ENCODE assay signal across 17 cellular contexts in the genomic region with DNA sequence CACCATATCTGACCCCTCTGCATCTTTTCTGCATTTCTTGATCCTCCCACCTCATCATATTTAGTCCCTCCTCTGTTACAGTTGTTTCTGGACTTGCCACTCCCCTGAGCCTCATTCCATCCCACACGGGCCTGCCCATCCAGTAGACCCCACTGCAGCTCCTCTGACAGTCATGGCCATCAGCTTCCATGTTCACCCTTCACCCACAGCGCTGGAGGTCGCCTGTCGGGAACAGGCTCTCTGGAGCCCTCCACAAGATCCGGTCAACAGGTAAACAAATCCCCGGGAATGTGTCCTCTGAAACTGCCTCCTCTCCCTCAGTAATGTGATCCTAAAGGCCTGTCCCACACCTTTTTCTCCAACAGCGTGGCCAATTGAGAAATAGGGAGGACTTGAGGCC. TPM values are rescaled to one million over a fixed set of nuclear protein-coding genes. Genes with fewer than 3 reads are reported as not detected.
DNase-seq lines count a peak whose midpoint lies in the region; ATAC-seq, FAIRE-seq and TF ChIP-seq lines count a peak whose summit lies in the region.
"Had no signal": no experiment of that assay in that cellular context is flagged by ENCODE, and none has a peak within 500 bp of the region (broad histone marks: within the 10 kb centered on the region; RNA-seq: fewer than 3 reads in every experiment).

No MANE protein-coding gene starts in this region.

- no peak for ATAC-seq in GM19023 (IDR thresholded peaks at IDR 0.05; ENCODE audit: unreplicated experiment)

- H3K4me3 ChIP-seq in kidney (ENCODE audit: low read length in 2 of 2) = no peak overlapping the region

- no peak overlapping the region for H3K27ac Mint-ChIP-seq in chondrocyte (ENCODE audit: unreplicated experiment)
- peak overlapping the region; percentile 31 to 73 (median 53) for H3K27ac Mint-ChIP-seq in nephron
- H3K27ac Mint-ChIP-seq: CD4-positive, CD25-positive, alpha-beta regulatory T cell had no signal

- peaks cover 11% of the 10 kb centered on the region for H3K4me1 Mint-ChIP-seq in chondrocyte (ENCODE audit: low read depth)
- H3K4me1 Mint-ChIP-seq in nephron = peaks cover 50% of the 10 kb centered on the region

- no peaks in the 10 kb centered on the region for H3K36me3 Mint-ChIP-seq in chondrocyte (ENCODE audit: low read depth)
- no peaks in the 10 kb centered on the region for H3K36me3 Mint-ChIP-seq in nephron (ENCODE audit: low read depth)
- H3K36me3 Mint-ChIP-seq: CD4-positive, CD25-positive, alpha-beta regulatory T cell had no signal

- no peak for FAIRE-seq in kidney (lab: Jason Lieb, UNC)
- FAIRE-seq: D721Med, GM12892, GM18507, H54 had no signal

- no peak for TF ChIP-seq CTCF in chondrocyte (IDR thresholded peaks at IDR 0.05)
- TF ChIP-seq CTCF in nephron (IDR thresholded peaks at IDR 0.05; ENCODE audit: unreplicated experiment in 3 of 3) = no peak
- no peak for TF ChIP-seq CTCF in kidney (IDR thresholded peaks at IDR 0.05; ENCODE audit: borderline replicate concordance, extremely low read depth, insufficient read depth)

- DNase-seq in SW480 (ENCODE audit: low spot score) (peak; percentile 33), chondrocyte (ENCODE audit: low spot score) (peak; percentile 67), kidney (no peak), NCI-H2081 (lab: John Stamatoyannopoulos, UW) (no peak)
- DNase-seq: BE2C; C1 segment of cervical spinal cord; Caco-2; CD4-positive, CD25-positive, alpha-beta regulatory T cell; DMS79; GDM1; HCEC 1CT had no signal

- no peak overlapping the region for H3K9ac ChIP-seq in kidney (ENCODE audit: low read length in 2 of 2)

- H3K9me3 ChIP-seq in kidney (ENCODE audit: control insufficient read depth in 1 of 2, low read length in 2 of 2) = no peaks in the 10 kb centered on the region
- H3K9me3 ChIP-seq: BE2C, Caco-2 had no signal

- intact Hi-C loops in kidney (cut with DNase I) = loop anchor here (10.0 kb wide), 1 partner anchor 346 kb away; no protein-coding TSS in a partner anchor

- H3K27me3 Mint-ChIP-seq in chondrocyte (ENCODE audit: low read depth) (peaks cover 21% of the 10 kb centered on the region), nephron (ENCODE audit: low read depth) (peaks cover 77% of the 10 kb centered on the region)

- no peaks in the 10 kb centered on the region for H3K36me3 ChIP-seq in kidney (ENCODE audit: control insufficient read depth in 1 of 2, insufficient read depth in 2 of 2, low read length in 2 of 2)
- H3K36me3 ChIP-seq: BE2C had no signal

- no peak overlapping the region for H3K27ac ChIP-seq in kidney (ENCODE audit: low read depth in 2 of 2, low read length in 2 of 2)

- no peaks in the 10 kb centered on the region for H3K4me1 ChIP-seq in kidney (ENCODE audit: control insufficient read depth in 1 of 2, insufficient read depth in 1 of 2, low read depth in 1 of 2, low read length in 2 of 2)
- H3K4me1 ChIP-seq: BE2C had no signal

- H3K9me3 Mint-ChIP-seq in chondrocyte (ENCODE audit: low read depth) (no peaks in the 10 kb centered on the region), nephron (no peaks in the 10 kb centered on the region)

- H3K4me3 Mint-ChIP-seq in chondrocyte (ENCODE audit: unreplicated experiment) (no peak overlapping the region), nephron (peak overlapping the region in 1 of 3 experiments; percentile 5)
- H3K4me3 Mint-ChIP-seq: CD4-positive, CD25-positive, alpha-beta regulatory T cell had no signal

RNA-seq across cellular contexts. Expression of a gene that starts 31.3 kb away (rescaled TPM):
- total RNA-seq in chondrocyte (23.2 to 25.9 TPM (median 24.3 TPM) in 3 replicates), kidney (53.8 TPM)
- 91.5 TPM for polyA plus RNA-seq in kidney (ENCODE audit: insufficient read depth, low read depth, low replicate concordance)

RNA-seq across cellular contexts. Expression of a gene that starts 46.2 kb away (rescaled TPM):
- total RNA-seq in chondrocyte (68.5 to 96.7 TPM (median 76.4 TPM) in 3 replicates), kidney (123 TPM)
- 118 TPM for polyA plus RNA-seq in kidney (ENCODE audit: insufficient read depth, low read depth, low replicate concordance)

Comparison
In these comparisons a context has a peak if more than half of its experiments do, and no peak if none do; other contexts are left out.
1. DNase-seq: peak in SW480 (single experiment) and chondrocyte (single experiment); none in kidney (single experiment) and NCI-H2081 (0 of 2).